Comparison of ENCODE assay signal across 10 cellular contexts in genomic region chr16:2465653-2466415, GRCh38. TPM values are rescaled to one million over a fixed set of nuclear protein-coding genes. Genes with fewer than 3 reads are reported as not detected.
A peak's percentile ranks its signal among the peaks of the same experiment; 100 is the strongest.
DNase-seq lines count a peak whose midpoint lies in the region; TF ChIP-seq lines count a peak whose summit lies in the region.
"Had no signal": no experiment of that assay in that cellular context is flagged by ENCODE, and none has a peak within 500 bp of the region (broad histone marks: within the 10 kb centered on the region; RNA-seq: fewer than 3 reads in every experiment).

No MANE protein-coding gene starts in this region.

- DNase-seq in GM06990 (ENCODE audit: extremely low read depth, insufficient read length) = no peak
- DNase-seq in UCSD-AML1 (lab: John Stamatoyannopoulos, UW; ENCODE audit: unreplicated experiment) = peak; percentile 25
- DNase-seq in mesendoderm = peak; percentile 56
- DNase-seq in putamen (ENCODE audit: low spot score) = no peak
- DNase-seq in caudate nucleus (lab: John Stamatoyannopoulos, UW) = no peak
- no peak for DNase-seq in COLO668 (lab: John Stamatoyannopoulos, UW; ENCODE audit: unreplicated experiment)
- DNase-seq: activated CD4-positive, alpha-beta T cell treated with anti-CD3 and anti-CD28 coated beads, Interleukin-2, amount 50 U/mL, for 4 hours; naive thymus-derived CD4-positive, alpha-beta T cell had no signal

- H4K5ac ChIP-seq in mesendoderm (ENCODE audit: low read length) = no peak overlapping the region

- H3K4ac ChIP-seq in mesendoderm (ENCODE audit: low read depth, low read length) = no peak overlapping the region

- no peaks in the 10 kb centered on the region for H3K9me3 ChIP-seq in HEK293 (ENCODE audit: control insufficient read depth, insufficient read depth, low read depth, low read length)
- H3K9me3 ChIP-seq: SJSA1 had no signal

- peaks cover 3% of the 10 kb centered on the region for H3K79me1 ChIP-seq in mesendoderm (ENCODE audit: low read length)

- no peak overlapping the region for H3K27ac ChIP-seq in HEK293 (ENCODE audit: extremely low read depth, low read depth, low read length)
- H3K27ac ChIP-seq in mesendoderm (ENCODE audit: low read depth, low read length) = no peak overlapping the region
- no peak overlapping the region for H3K27ac ChIP-seq in caudate nucleus (ENCODE audit: low read depth, low read length)
- H3K27ac ChIP-seq: SJSA1 had no signal

- H2BK15ac ChIP-seq in mesendoderm (replicated peaks; ENCODE audit: low read depth) = no peak overlapping the region

- CTCF ChIA-PET in HEK293 (lab: Yijun Ruan, JAX) = interaction anchor here (0.7 kb wide), 1 partner anchor 36 kb away, joined by 4 read pairs; no protein-coding TSS in a partner anchor

- H2BK120ac ChIP-seq in mesendoderm (ENCODE audit: low read depth, low read length) = no peak overlapping the region

- H3K18ac ChIP-seq in mesendoderm (ENCODE audit: low read length) = no peak overlapping the region

- no CpG with 5 or more reads among the region's 12 CpGs for WGBS in mesendoderm (ENCODE audit: extremely low coverage, insufficient coverage, low lambda C conversion rate)

- H3K4me2 ChIP-seq in mesendoderm (ENCODE audit: low read length) = no peak overlapping the region

- no peak overlapping the region for H4K8ac ChIP-seq in mesendoderm (ENCODE audit: low read depth, low read length)

- H3K79me2 ChIP-seq in mesendoderm (ENCODE audit: control insufficient read depth, insufficient read depth, low read length) = peaks cover under 1% of the 10 kb centered on the region

- H3K4me3 ChIP-seq in GM06990 (replicated peaks; ENCODE audit: low read depth, low read length) = no peak overlapping the region
- H3K4me3 ChIP-seq in HEK293 (ENCODE audit: low read depth, low read length) = no peak overlapping the region
- no peak overlapping the region for H3K4me3 ChIP-seq in mesendoderm (ENCODE audit: low read length)
- H3K4me3 ChIP-seq: SJSA1 had no signal

- H3K27me3 ChIP-seq in GM06990 (replicated peaks; ENCODE audit: control insufficient read depth, insufficient read depth, low read length) = no peaks in the 10 kb centered on the region; the same call in 1 of the 2 replicates
- H3K27me3 ChIP-seq in mesendoderm (ENCODE audit: insufficient read depth, low read length, poor library complexity) = peaks cover 4% of the 10 kb centered on the region
- H3K27me3 ChIP-seq: SJSA1 had no signal

- H3K4me1 ChIP-seq in HEK293 (ENCODE audit: control insufficient read depth, insufficient read depth, low read length) (peaks cover 19% of the 10 kb centered on the region), mesendoderm (ENCODE audit: control insufficient read depth, low read depth, low read length) (peaks cover under 1% of the 10 kb centered on the region)

- no peaks in the 10 kb centered on the region; the same call in 1 of the 2 replicates for H3K36me3 ChIP-seq in GM06990 (ENCODE audit: control insufficient read depth, insufficient read depth, low read length)
- peaks cover 0 to 31% of the 10 kb centered on the region in 2 experiments; a peak in 1 of 3 replicates for H3K36me3 ChIP-seq in HEK293 (ENCODE audit: control insufficient read depth in 2 of 2, insufficient read depth in 1 of 2, low read length in 2 of 2)
- no peaks in the 10 kb centered on the region for H3K36me3 ChIP-seq in mesendoderm (ENCODE audit: control insufficient read depth, insufficient read depth, low read length)

- no peak overlapping the region for H3K56ac ChIP-seq in mesendoderm (ENCODE audit: low read length)

- H2AK5ac ChIP-seq in mesendoderm (ENCODE audit: low read length) = no peak overlapping the region

- H3K9ac ChIP-seq in mesendoderm (ENCODE audit: low read length) = no peak overlapping the region

- no peak overlapping the region for H2BK5ac ChIP-seq in mesendoderm (ENCODE audit: low read length)

- POLR2A ChIA-PET in HEK293 (lab: Yijun Ruan, JAX) = no interaction called here

- no peak overlapping the region for H3K23ac ChIP-seq in mesendoderm (ENCODE audit: low read length)

- TF ChIP-seq CTCF in GM06990 (IDR thresholded peaks at IDR 0.05; ENCODE audit: insufficient read depth, low read length, poor library complexity, severe bottlenecking) = peak; percentile 30
- peak; percentile 44; the same call in 1 of the 2 replicates for TF ChIP-seq CTCF in HEK293 (tag by site-specific recombination; IDR thresholded peaks at IDR 0.05)

TF ChIP-seq in HEK293, 187 proteins besides CTCF, POLR2A, EP300 and RAD21:
- TF ChIP-seq BCL11B (tag by site-specific recombination; IDR thresholded peaks at IDR 0.05; ENCODE audit: low read depth) (peak; percentile 54; the same call in 1 of the 2 replicates), IKZF3 (tag by site-specific recombination; IDR thresholded peaks at IDR 0.05) (peak; percentile 33; the same call in 1 of the 2 replicates), ZNF16 (tag by site-specific recombination; IDR thresholded peaks at IDR 0.05; ENCODE audit: low read depth) (no peak), ZSCAN30 (tag by site-specific recombination; IDR thresholded peaks at IDR 0.05) (peak; percentile 33; the same call in 1 of the 2 replicates), ZBTB6 (tag by site-specific recombination; IDR thresholded peaks at IDR 0.05) (peak; percentile 50; the same call in 1 of the 2 replicates), ZNF580 (tag by site-specific recombination; IDR thresholded peaks at IDR 0.05) (no peak)

RNA-seq across cellular contexts. Expression of gene NTN3, which starts 5.3 kb away (rescaled TPM):
- not detected for polyA plus RNA-seq in mesendoderm (2013, experiment 1 of 2)
- polyA plus RNA-seq in mesendoderm (2013, experiment 2 of 2) = not detected
- polyA plus RNA-seq: naive thymus-derived CD4-positive, alpha-beta T cell had no signal

RNA-seq across cellular contexts. Expression of gene TEDC2, which starts 5.9 kb away (rescaled TPM):
- polyA plus RNA-seq in mesendoderm (2013, experiment 1 of 2) = 25.6 TPM
- polyA plus RNA-seq in mesendoderm (2013, experiment 2 of 2) = 26.2 TPM

RNA-seq across cellular contexts. Expression of gene TBC1D24, which starts 9.1 kb away (rescaled TPM):
- polyA plus RNA-seq in mesendoderm (2013, experiment 1 of 2) = 4.3 TPM
- polyA plus RNA-seq in mesendoderm (2013, experiment 2 of 2) = 4.4 TPM

RNA-seq across cellular contexts. Expression of gene CCNF, which starts 36.6 kb away (rescaled TPM):
- polyA plus RNA-seq in mesendoderm (2013, experiment 1 of 2) = 19.4 TPM
- 19.6 TPM for polyA plus RNA-seq in mesendoderm (2013, experiment 2 of 2)

RNA-seq across cellular contexts. Expression of gene ATP6V0C, which starts 47.9 kb away (rescaled TPM):
- polyA plus RNA-seq in mesendoderm (2013, experiment 1 of 2) = 279 TPM
- 280 TPM for polyA plus RNA-seq in mesendoderm (2013, experiment 2 of 2)

Comparison
In these comparisons a context has a peak if more than half of its experiments do, and no peak if none do; other contexts are left out.
1. DNase-seq: peak in UCSD-AML1 (single experiment) and mesendoderm (single experiment); none in GM06990 (single experiment), putamen (single experiment), caudate nucleus (0 of 61) and COLO668 (single experiment).